ENCODE assay signal across 8 cellular contexts in genomic region chr20:16761305-16761829, GRCh38. TPM values are rescaled to one million over a fixed set of nuclear protein-coding genes. Genes with fewer than 3 reads are reported as not detected.
A peak's percentile ranks its signal among the peaks of the same experiment; 100 is the strongest.
DNase-seq lines count a peak whose midpoint lies in the region; ATAC-seq and TF ChIP-seq lines count a peak whose summit lies in the region.

No MANE protein-coding gene starts in this region.

- no peaks in the 10 kb centered on the region for H3K9me3 ChIP-seq in right lobe of liver

- H3K27me3 ChIP-seq in right lobe of liver, result no peaks in the 10 kb centered on the region

- H3K36me3 ChIP-seq in right lobe of liver, result no peaks in the 10 kb centered on the region

- TF ChIP-seq POLR2A in right lobe of liver (IDR thresholded peaks at IDR 0.05), result no peak

- H3K27ac ChIP-seq in 22Rv1 (no peak overlapping the region), right lobe of liver (no peak overlapping the region)

- intact Hi-C loops in right lobe of liver (cut with DNase I), result no loop called here

- peak; percentile 84 for DNase-seq in NCI-H345 treated with DMSO at 0.1 percent for 48 hours (lab: John Stamatoyannopoulos, UW; ENCODE audit: unreplicated experiment)
- peak; percentile 13 for DNase-seq in activated CD4-positive, alpha-beta T cell treated with anti-CD3 and anti-CD28 coated beads for 1 hour
- DNase-seq in dermis microvascular lymphatic vessel endothelial cell (ENCODE audit: low read depth in 2 of 2), result peak; percentile 66 to 72
- DNase-seq in right lobe of liver, result peak in 1 of 3 donors; percentile 57
- peak; percentile 3 to 21 for DNase-seq in stimulated activated CD8-positive, alpha-beta memory T cell treated with anti-CD3 and anti-CD28 coated beads, Interleukin-4, amount 100 ng/mL, for 1 hour (ENCODE audit: low read depth in 2 of 2, low spot score in 1 of 2)

- TF ChIP-seq CTCF in 22Rv1 (IDR thresholded peaks at IDR 0.05) (peak; percentile 78), GM12873 (IDR thresholded peaks at IDR 0.05; ENCODE audit: insufficient read depth, low read depth, low read length, missing control alignments) (peak; percentile 83), right lobe of liver (IDR thresholded peaks at IDR 0.05) (peak; percentile 71 to 81 (median 74))

- 5% methylated on average over 3 of the region's 3 CpGs for WGBS in right lobe of liver (ENCODE audit: insufficient coverage, low coverage, low lambda C conversion rate, missing lambda C conversion rate)

- H3K4me3 ChIP-seq in right lobe of liver, result no peak overlapping the region

- ATAC-seq in HG03103 (IDR thresholded peaks at IDR 0.05; ENCODE audit: low read depth, unreplicated experiment) (peak; percentile 59), right lobe of liver (peak; percentile 88 to 93 (median 90))

- H3K4me1 ChIP-seq in right lobe of liver, result peaks cover 0 to 3% (median 0%) of the 10 kb centered on the region in 4 donors

RNA-seq across cellular contexts. Expression of gene OTOR, which starts 13.2 kb away (rescaled TPM):
- not detected in 2 replicates for total RNA-seq in dermis microvascular lymphatic vessel endothelial cell
- not detected for total RNA-seq in right lobe of liver

RNA-seq across cellular contexts. Expression of gene SNRPB2, which starts 31.5 kb away (rescaled TPM):
- 31.1 and 34.3 TPM in 2 replicates for total RNA-seq in dermis microvascular lymphatic vessel endothelial cell
- 10 to 100 TPM; 10.2 to 19.3 (median 17.3) TPM for total RNA-seq in right lobe of liver
